11 cellular contexts compared by ENCODE assay signal in the genomic region with DNA sequence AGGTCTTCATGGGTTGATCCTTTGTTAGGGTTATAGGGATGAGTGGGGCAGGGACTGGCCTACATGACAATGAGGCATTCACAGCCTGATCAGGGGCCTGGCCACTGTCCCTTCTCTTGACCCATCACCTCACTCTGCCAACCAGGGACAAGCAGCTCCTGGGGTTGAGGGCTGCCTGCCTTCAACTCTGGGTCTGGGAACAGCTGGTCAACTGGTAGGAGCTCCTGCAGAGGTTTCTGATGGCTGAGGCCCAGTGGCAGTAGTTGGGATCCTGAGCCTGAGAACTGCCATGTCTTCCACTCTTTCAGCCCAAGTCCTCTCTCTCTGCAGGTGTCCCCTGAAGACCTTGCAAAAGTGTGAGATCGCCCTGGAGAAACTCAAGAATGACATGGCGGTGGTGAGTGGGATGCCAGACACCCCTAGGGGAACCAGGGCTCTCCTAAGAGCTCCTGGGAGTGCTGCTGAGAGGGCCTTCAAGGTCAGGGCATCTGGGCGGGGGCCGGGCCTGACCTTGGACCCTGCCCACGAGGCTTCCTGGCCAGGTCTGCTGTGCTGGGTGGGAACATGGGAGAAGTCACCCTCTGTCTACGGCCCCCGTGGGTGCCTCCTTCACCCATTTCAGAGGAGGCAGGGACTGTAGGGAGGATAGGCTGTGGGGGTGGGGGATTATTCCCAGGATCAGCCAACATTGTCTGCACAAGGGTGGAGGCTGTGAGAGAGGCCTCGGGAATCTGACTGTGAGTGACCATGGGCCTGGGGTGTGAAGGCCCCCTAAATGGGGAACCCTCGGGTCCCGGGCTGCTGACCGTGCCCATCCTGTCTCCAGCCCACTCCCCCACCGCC.
"Had no signal": no experiment of that assay in that cellular context is flagged by ENCODE, and none has a peak within 500 bp of the region (broad histone marks: within the 10 kb centered on the region; RNA-seq: fewer than 3 reads in every experiment).

No MANE protein-coding gene starts in this region.

- H3K4me1 ChIP-seq: left lung, sigmoid colon, testis had no signal

- H3K27ac Mint-ChIP-seq: nephron progenitor cell had no signal

- H3K27ac ChIP-seq: foreskin keratinocyte, left lung, sigmoid colon, testis had no signal

- ATAC-seq: foreskin keratinocyte; left lung; stimulated activated naive CD8-positive, alpha-beta T cell treated with anti-CD3 and anti-CD28 coated beads, Interleukin-15, amount 100 ng/mL, for 72 hours had no signal

- H3K4me3 Mint-ChIP-seq: nephron progenitor cell; stimulated activated naive CD8-positive, alpha-beta T cell treated with anti-CD3 and anti-CD28 coated beads, Interleukin-15, amount 100 ng/mL, for 72 hours had no signal

- H3K9me3 ChIP-seq: left lung, sigmoid colon, testis had no signal

- H3K9me3 Mint-ChIP-seq: nephron progenitor cell; stimulated activated naive CD8-positive, alpha-beta T cell treated with anti-CD3 and anti-CD28 coated beads, Interleukin-15, amount 100 ng/mL, for 72 hours had no signal

- H3K27me3 ChIP-seq: foreskin keratinocyte, left lung, sigmoid colon, testis had no signal

- DNase-seq: activated CD4-positive, alpha-beta T cell treated with anti-CD3 and anti-CD28 coated beads, Interleukin-2, amount 50 U/mL, for 4 hours; aorta; foreskin keratinocyte; nephron progenitor cell; sigmoid colon; stimulated activated CD4-positive, alpha-beta T cell treated with anti-CD3 and anti-CD28 coated beads, Interleukin-12 subunit alpha, Interleukin-12 subunit beta, amount 100 ng/mL, for 4 hours; stimulated activated CD4-positive, alpha-beta T cell treated with anti-CD3 and anti-CD28 coated beads, Interleukin-4, amount 100 ng/mL, for 1 hour; stimulated activated CD8-positive, alpha-beta memory T cell treated with anti-CD3 and anti-CD28 coated beads, Interleukin-4, amount 100 ng/mL, for 48 hours; stimulated activated naive CD8-positive, alpha-beta T cell treated with anti-CD3 and anti-CD28 coated beads, Interleukin-15, amount 100 ng/mL, for 72 hours; testis had no signal

- H3K4me3 ChIP-seq: left lung, sigmoid colon, testis had no signal

- H3K27me3 Mint-ChIP-seq: stimulated activated naive CD8-positive, alpha-beta T cell treated with anti-CD3 and anti-CD28 coated beads, Interleukin-15, amount 100 ng/mL, for 72 hours had no signal
